ENCODE assay signal across 22 cellular contexts in the genomic region with DNA sequence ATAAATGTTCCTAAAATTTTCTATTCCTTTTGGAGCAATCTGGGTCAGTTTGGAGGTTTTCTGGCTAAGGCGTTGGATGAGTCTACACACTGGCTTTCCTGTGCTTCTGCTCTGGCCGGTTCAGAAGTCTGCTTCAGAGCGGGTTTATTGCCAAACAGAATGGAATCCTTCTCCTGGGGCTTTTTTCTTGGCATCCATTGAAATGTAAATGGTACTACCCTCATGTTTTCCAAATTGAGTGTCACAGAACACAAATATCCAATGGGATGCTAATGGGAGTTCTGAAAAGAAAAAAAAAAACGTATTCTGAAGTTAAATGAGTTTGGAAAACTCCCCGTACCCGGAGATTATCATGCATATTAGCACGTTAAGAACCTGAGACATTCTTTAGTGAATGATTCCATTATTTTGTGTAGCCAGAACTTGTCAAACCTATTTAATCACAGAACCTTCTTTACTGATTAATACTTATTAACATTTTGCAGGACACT.
DNase-seq lines count a peak whose midpoint lies in the region; ATAC-seq, FAIRE-seq and TF ChIP-seq lines count a peak whose summit lies in the region.
"Had no signal": no experiment of that assay in that cellular context is flagged by ENCODE, and none has a peak within 500 bp of the region (broad histone marks: within the 10 kb centered on the region; RNA-seq: fewer than 3 reads in every experiment).

No MANE protein-coding gene starts in this region.

- FAIRE-seq in H1 (lab: Jason Lieb, UNC): peak; percentile 91
- FAIRE-seq: keratinocyte had no signal

- no peaks in the 10 kb centered on the region for H3K79me1 ChIP-seq in H1 (ENCODE audit: low read depth, low read length)

- H3K56ac ChIP-seq in H1 (replicated peaks; ENCODE audit: insufficient read length, low read depth, low read length): no peak overlapping the region

- H2AK5ac ChIP-seq in H1 (ENCODE audit: low read depth, low read length): no peak overlapping the region

- POLR2A ChIA-PET in H1 (lab: Charles Lee; ENCODE audit: partially characterized antibody): no interaction called here

- H3K23me2 ChIP-seq in H1 (ENCODE audit: low read depth, low read length): no peaks in the 10 kb centered on the region

- WGBS in H1 (ENCODE audit: extremely low coverage in 1 of 2, insufficient coverage in 1 of 2, insufficient read length in 1 of 2, insufficient replicate concordance in 2 of 2, low coverage in 1 of 2, low lambda C conversion rate in 2 of 2, missing lambda C conversion rate in 1 of 2), 2 experiments: 12% methylated on average over 7 of the region's 7 CpGs; no CpG with 5 or more reads in 1 of the 2 experiments
- WGBS in psoas muscle, 3 donors: 43 to 58% (median 45%) methylated on average over 7 of the region's 7 CpGs

- TF ChIP-seq EP300 in H1 (IDR thresholded peaks at IDR 0.05; ENCODE audit: borderline replicate concordance in 1 of 2, low read depth in 2 of 2, low read length in 2 of 2): peak in 1 of 2 experiments; percentile 62; a peak in 1 of 3 replicates

- TF ChIP-seq CTCF in H1 (IDR thresholded peaks at IDR 0.05; ENCODE audit: control extremely low read depth in 1 of 3, insufficient read depth in 1 of 3, low read depth in 1 of 3, low read length in 3 of 3) (no peak), psoas muscle (IDR thresholded peaks at IDR 0.05) (no peak)

- no peak overlapping the region for H4K8ac ChIP-seq in H1 (ENCODE audit: extremely low read depth, insufficient read depth, low read length)

- H3K14ac ChIP-seq in H1 (ENCODE audit: insufficient read length): no peak overlapping the region

- DNase-seq in H7: peak; percentile 40
- DNase-seq in H1 (ENCODE audit: low read depth in 1 of 2, low spot score in 2 of 2): peak in 1 of 2 experiments; percentile 33
- peak; percentile 91 for DNase-seq in iPS DF 19.7 (ENCODE audit: low read depth, low spot score)
- no peak for DNase-seq in psoas muscle
- DNase-seq in hepatic stellate cell (ENCODE audit: low spot score): no peak
- no peak for DNase-seq in NCI-H2171 (lab: John Stamatoyannopoulos, UW)
- DNase-seq: ACHN; activated CD4-positive, alpha-beta memory T cell treated with anti-CD3 and anti-CD28 coated beads, Interleukin-2, amount 10 ng/mL, durations not matched to agents 7 days and 5 days; activated naive CD8-positive, alpha-beta T cell treated with anti-CD3 and anti-CD28 coated beads for 36 hours; activated T-cell treated with anti-CD3 and anti-CD28 coated beads, Interleukin-2, amount 50 U/mL, for 72 hours; CD4-positive, CD25-positive, alpha-beta regulatory T cell; DMS53; effector memory CD4-positive, alpha-beta T cell; MM.1S; NCI-H1694 treated with DMSO at 0.1 percent for 48 hours; NCI-H446; right lobe of liver; stimulated activated CD4-positive, alpha-beta T cell treated with anti-CD3 and anti-CD28 coated beads, Interleukin-4, amount 100 ng/mL, for 1 hour had no signal

- peaks cover 4 to 14% (median 12%) of the 10 kb centered on the region in 4 experiments; a peak in 4 of 7 replicates for H3K4me1 ChIP-seq in H1 (replicated peaks in 1 of 4; ENCODE audit: control insufficient read depth in 3 of 4, insufficient read depth in 4 of 4, low read length in 3 of 4)
- no peaks in the 10 kb centered on the region for H3K4me1 ChIP-seq in psoas muscle
- H3K4me1 ChIP-seq: right lobe of liver had no signal

- H3K18ac ChIP-seq in H1 (ENCODE audit: extremely low read depth, low read length): no peak overlapping the region

- CTCF ChIA-PET in H1 (lab: Charles Lee; ENCODE audit: partially characterized antibody): interaction anchor here (0.7 kb wide), 1 partner anchor 536 kb away, joined by 3 read pairs; no protein-coding TSS in a partner anchor

- TF ChIP-seq POLR2A in H1 (IDR thresholded peaks at IDR 0.05; ENCODE audit: control extremely low read depth in 1 of 2, low read depth in 2 of 2, low read length in 2 of 2): peak in 1 of 2 experiments; percentile 58; a peak in 1 of 3 replicates

- H3K79me2 ChIP-seq in H1 (ENCODE audit: control insufficient read depth in 1 of 2, insufficient read depth in 2 of 2, low read length in 2 of 2): no peaks in the 10 kb centered on the region

- H2BK20ac ChIP-seq in H1 (ENCODE audit: low read length): no peak overlapping the region

- no peak overlapping the region for H2AFZ ChIP-seq in H1 (ENCODE audit: low read length)

- H3K9me3 ChIP-seq in H1 (ENCODE audit: insufficient read depth in 2 of 2, low read depth in 1 of 2, low read length in 1 of 2) (peaks cover 11 to 12% of the 10 kb centered on the region in 2 experiments; a peak in 2 of 4 replicates), psoas muscle (no peaks in the 10 kb centered on the region)
- H3K9me3 ChIP-seq: right lobe of liver had no signal

- ATAC-seq in psoas muscle: peak in 3 of 4 donors; percentile 39 to 54 (median 54)
- no peak for ATAC-seq in GM21528 (IDR thresholded peaks at IDR 0.05; ENCODE audit: low FRiP score, unreplicated experiment)
- no peak for ATAC-seq in HG03342 (IDR thresholded peaks at IDR 0.05; ENCODE audit: unreplicated experiment)
- ATAC-seq: activated T-cell treated with anti-CD3 and anti-CD28 coated beads, Interleukin-2, amount 50 U/mL, for 72 hours; right lobe of liver had no signal

- peak in 1 of 2 experiments; percentile 6; a peak in 2 of 4 replicates for TF ChIP-seq RAD21 in H1 (IDR thresholded peaks at IDR 0.05 in 1 of 2, conservative IDR thresholded peaks at IDR 0.05 in 1 of 2; ENCODE audit: low read depth in 2 of 2, low read length in 2 of 2)

- intact Hi-C loops in psoas muscle (cut with DNase I): no loop called here

- no peak overlapping the region for H3K4me3 ChIP-seq in H7 (ENCODE audit: insufficient read depth, low read depth, low read length)
- peak overlapping the region in 1 of 4 experiments; percentile 8; a peak in 1 of 8 replicates for H3K4me3 ChIP-seq in H1 (ENCODE audit: extremely low read depth in 1 of 4, insufficient read depth in 2 of 4, low read depth in 3 of 4, low read length in 4 of 4)
- H3K4me3 ChIP-seq in psoas muscle: no peak overlapping the region
- H3K4me3 ChIP-seq: right lobe of liver had no signal

- no peak overlapping the region for H4K91ac ChIP-seq in H1 (replicated peaks; ENCODE audit: insufficient read length, low read length)

- H3K27me3 ChIP-seq in H7 (ENCODE audit: control insufficient read depth, insufficient read depth, low read length) (no peaks in the 10 kb centered on the region), H1 (replicated peaks in 1 of 4; ENCODE audit: control insufficient read depth in 3 of 4, extremely low read depth in 1 of 4, insufficient read depth in 3 of 4, low read length in 3 of 4) (no peaks in the 10 kb centered on the region; a peak in 1 of 7 replicates), psoas muscle (ENCODE audit: insufficient read depth in 3 of 3, low read length in 2 of 3) (no peaks in the 10 kb centered on the region)
- H3K27me3 ChIP-seq: right lobe of liver had no signal

- H2BK15ac ChIP-seq in H1 (ENCODE audit: low read length): no peak overlapping the region

- no peak overlapping the region for H3K4ac ChIP-seq in H1 (replicated peaks; ENCODE audit: insufficient read length, low read depth, low read length)

- H3K36me3 ChIP-seq in H7 (replicated peaks; ENCODE audit: control insufficient read depth, insufficient read depth, low read length) (no peaks in the 10 kb centered on the region), H1 (ENCODE audit: control insufficient read depth in 2 of 4, insufficient read depth in 4 of 4, low read length in 3 of 4) (peaks cover 0 to 7% (median 0%) of the 10 kb centered on the region in 4 experiments; a peak in 3 of 8 replicates), psoas muscle (ENCODE audit: insufficient read depth in 1 of 2, low read depth in 1 of 2) (no peaks in the 10 kb centered on the region)
- H3K36me3 ChIP-seq: right lobe of liver had no signal

- H2BK12ac ChIP-seq in H1 (ENCODE audit: low read depth, low read length): no peak overlapping the region

- H3K9ac ChIP-seq in H1 (replicated peaks in 1 of 4; ENCODE audit: extremely low read depth in 1 of 4, low read depth in 3 of 4, low read length in 3 of 4): no peak overlapping the region

- no peaks in the 10 kb centered on the region for H4K20me1 ChIP-seq in H1 (replicated peaks in 1 of 2; ENCODE audit: control insufficient read depth in 1 of 2, insufficient read depth in 2 of 2, low read length in 2 of 2)

- peak overlapping the region; percentile 75 for H2BK120ac ChIP-seq in H1 (replicated peaks; ENCODE audit: low read depth, low read length)

- peak overlapping the region; percentile 80; the same call in 1 of the 2 replicates for H3K27ac ChIP-seq in H1 (ENCODE audit: low read depth, low read length)
- H3K27ac ChIP-seq in psoas muscle: no peak overlapping the region
- H3K27ac ChIP-seq: right lobe of liver, VCaP had no signal

- H3K4me2 ChIP-seq in H1 (ENCODE audit: insufficient read depth in 1 of 2, low read depth in 2 of 2, low read length in 2 of 2): peak overlapping the region; percentile 31 to 48; a peak in 2 of 4 replicates

- H3K23ac ChIP-seq in H1 (ENCODE audit: insufficient read length): no peak overlapping the region

- H4K5ac ChIP-seq in H1 (ENCODE audit: insufficient read length, low read depth, low read length): peak overlapping the region; percentile 36

- 0 out of 2 replicates have a peak overlapping the region, but pooled peaks have one; percentile 13 for H2BK5ac ChIP-seq in H1 (ENCODE audit: low read depth, low read length)

TF ChIP-seq in H1, 55 proteins besides CTCF, POLR2A, EP300 and RAD21 (continues in another document):
- TF ChIP-seq SIX5 (IDR thresholded peaks at IDR 0.05; ENCODE audit: low read depth, low read length) (no peak), JUND (IDR thresholded peaks at IDR 0.05; ENCODE audit: low read length) (peak; percentile 36; the same call in 1 of the 2 replicates)

Comparison
In these comparisons a context has a peak if more than half of its experiments do, and no peak if none do; other contexts are left out.
1. DNase-seq: peak in H7 (single experiment) and iPS DF 19.7 (single experiment); none in psoas muscle (0 of 2), hepatic stellate cell (single experiment) and NCI-H2171 (single experiment).
2. ATAC-seq: peak in psoas muscle (3 of 4); none in GM21528 (single experiment) and HG03342 (single experiment).